1 cellular context compared by ENCODE assay signal in the genomic region with DNA sequence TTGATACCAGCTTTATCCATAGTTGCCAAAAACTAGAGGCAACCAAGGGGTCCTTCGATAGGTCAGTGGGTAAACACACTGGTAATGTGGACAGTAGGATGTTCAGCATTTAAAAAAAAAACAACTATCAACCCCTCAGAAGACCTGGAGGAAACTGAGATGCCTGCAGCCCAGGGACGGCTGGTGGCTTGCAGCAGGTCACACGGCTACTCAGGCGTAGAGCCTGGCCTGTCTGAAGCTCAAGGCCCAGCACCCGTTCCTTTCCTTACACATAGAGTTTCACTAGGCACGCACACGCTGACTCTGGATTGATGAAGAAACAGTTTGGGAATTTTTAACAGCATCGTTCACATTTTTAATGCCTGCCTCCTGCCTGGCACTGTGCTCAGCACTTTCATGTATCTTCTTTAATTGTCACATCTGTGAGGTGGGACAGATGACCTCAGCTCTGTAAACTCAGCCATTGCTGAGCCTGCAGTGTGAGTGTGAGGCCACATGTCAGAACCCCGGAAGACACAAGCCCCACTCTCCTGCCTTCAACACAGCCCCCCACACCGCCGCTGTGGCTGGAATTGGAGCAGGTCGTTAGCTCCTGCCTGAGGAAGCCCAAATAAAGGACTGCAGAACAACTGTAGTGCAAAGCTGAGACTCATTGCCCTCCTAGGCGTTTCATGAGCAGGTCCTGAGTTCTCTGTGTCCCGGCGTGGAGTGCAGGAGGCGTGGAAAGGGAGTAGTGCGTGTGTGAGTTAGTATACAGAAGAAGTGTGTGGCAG.
TF ChIP-seq lines count a peak whose summit lies in the region.

No MANE protein-coding gene starts in this region.

TF ChIP-seq in HEK293, 187 proteins besides CTCF, POLR2A, EP300 and RAD21 (continued from another document):
- no peak for TF ChIP-seq RBAK (tag by site-specific recombination; IDR thresholded peaks at IDR 0.05)
TF ChIP-seq in HEK293: peak in this region for 1.
